ENCODE assay signal across 32 cellular contexts in the genomic region with DNA sequence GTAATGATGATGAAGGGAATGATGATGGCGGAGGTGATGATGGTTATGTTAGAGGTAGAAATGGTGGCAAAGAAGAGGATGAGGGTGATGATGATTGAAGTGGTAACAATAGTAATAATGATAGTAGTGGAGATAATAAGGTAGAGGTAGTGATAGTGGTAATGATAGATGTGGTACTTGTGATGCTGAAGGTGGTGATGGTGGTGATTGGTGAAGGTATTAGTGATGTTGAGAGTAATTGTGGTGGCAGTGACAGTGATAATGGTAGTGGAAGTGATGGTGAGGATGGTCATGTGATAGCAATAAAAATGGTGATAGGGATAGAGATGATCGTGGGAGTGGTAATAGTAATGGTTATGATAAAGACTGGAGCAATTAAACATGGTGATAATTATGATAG.
"Had no signal": no experiment of that assay in that cellular context is flagged by ENCODE, and none has a peak within 500 bp of the region (broad histone marks: within the 10 kb centered on the region; RNA-seq: fewer than 3 reads in every experiment).

No MANE protein-coding gene starts in this region.

- H3K4me3 Mint-ChIP-seq: activated B cell treated with CpG ODN at 0.5 μM for 24 hours; activated CD4-positive, alpha-beta memory T cell treated with anti-CD3 and anti-CD28 coated beads for 36 hours; activated naive CD8-positive, alpha-beta T cell treated with anti-CD3 and anti-CD28 coated beads for 36 hours; central memory CD8-positive, alpha-beta T cell had no signal

- H3K27ac Mint-ChIP-seq: activated B cell treated with CpG ODN at 0.5 μM for 24 hours; activated CD4-positive, alpha-beta memory T cell treated with anti-CD3 and anti-CD28 coated beads for 36 hours; activated naive CD8-positive, alpha-beta T cell treated with anti-CD3 and anti-CD28 coated beads for 36 hours had no signal

- H3K4me1 ChIP-seq: Peyer's patch had no signal

- H3K4me3 ChIP-seq: cardiac muscle cell, Peyer's patch had no signal

- H3K36me3 ChIP-seq: cardiac muscle cell, Peyer's patch had no signal

- H3K27me3 ChIP-seq: cardiac muscle cell, Peyer's patch had no signal

- H3K27ac ChIP-seq: cardiac muscle cell, Peyer's patch, VCaP had no signal

- ATAC-seq: PC-3 had no signal

- DNase-seq: activated B cell treated with CpG ODN at 0.5 μM for 24 hours; activated CD4-positive, alpha-beta memory T cell treated with anti-CD3 and anti-CD28 coated beads for 36 hours; activated CD4-positive, alpha-beta T cell treated with anti-CD3 and anti-CD28 coated beads for 4 hours; activated CD4-positive, alpha-beta T cell treated with anti-CD3 and anti-CD28 coated beads, Interleukin-2, amount 50 U/mL, for 1 hour; activated CD4-positive, CD25-positive, alpha-beta regulatory T cell treated with anti-CD3 and anti-CD28 coated beads, Interleukin-2, amount 50 U/mL, for 72 hours; activated CD8-positive, alpha-beta memory T cell treated with anti-CD3 and anti-CD28 coated beads, Interleukin-2, amount 50 U/mL, for 48 hours; activated effector memory CD4-positive, alpha-beta T cell treated with anti-CD3 and anti-CD28 coated beads, Interleukin-2, amount 50 U/mL, for 16 hours; activated naive CD4-positive, alpha-beta T cell; activated naive CD4-positive, alpha-beta T cell treated with anti-CD3 and anti-CD28 coated beads, Interleukin-2, amount 50 U/mL, for 16 hours; activated naive CD8-positive, alpha-beta T cell treated with anti-CD3 and anti-CD28 coated beads for 36 hours; amniotic stem cell; MM.1S; MV-4-11; NCI-H1092; NCI-H1436 treated with DMSO at 0.1 percent for 48 hours; NCI-H1694 treated with DMSO at 0.1 percent for 48 hours; NCI-H2029; NCI-H345; NCI-H510A; NCI-H526; NCI-H748 treated with DMSO at 0.1 percent for 48 hours; NK-92 treated with Interleukin-12 subunit alpha and Interleukin-12 subunit beta, amount 100 ng/mL, for 24 hours; PC-3; Peyer's patch; RPMI8226; SHP77 treated with DMSO at 0.1 percent for 48 hours; T-helper 1 cell; T-helper 2 cell; T-helper 9 cell had no signal

- H3K4me1 Mint-ChIP-seq: central memory CD8-positive, alpha-beta T cell had no signal

- H3K9me3 Mint-ChIP-seq: activated B cell treated with CpG ODN at 0.5 μM for 24 hours; activated CD4-positive, alpha-beta memory T cell treated with anti-CD3 and anti-CD28 coated beads for 36 hours; activated naive CD8-positive, alpha-beta T cell treated with anti-CD3 and anti-CD28 coated beads for 36 hours; central memory CD8-positive, alpha-beta T cell had no signal

- H3K27me3 Mint-ChIP-seq: activated B cell treated with CpG ODN at 0.5 μM for 24 hours; activated CD4-positive, alpha-beta memory T cell treated with anti-CD3 and anti-CD28 coated beads for 36 hours; activated naive CD8-positive, alpha-beta T cell treated with anti-CD3 and anti-CD28 coated beads for 36 hours; central memory CD8-positive, alpha-beta T cell had no signal

- H3K9me3 ChIP-seq: Peyer's patch had no signal
